ENCODE assay signal across 8 cellular contexts in the genomic region with DNA sequence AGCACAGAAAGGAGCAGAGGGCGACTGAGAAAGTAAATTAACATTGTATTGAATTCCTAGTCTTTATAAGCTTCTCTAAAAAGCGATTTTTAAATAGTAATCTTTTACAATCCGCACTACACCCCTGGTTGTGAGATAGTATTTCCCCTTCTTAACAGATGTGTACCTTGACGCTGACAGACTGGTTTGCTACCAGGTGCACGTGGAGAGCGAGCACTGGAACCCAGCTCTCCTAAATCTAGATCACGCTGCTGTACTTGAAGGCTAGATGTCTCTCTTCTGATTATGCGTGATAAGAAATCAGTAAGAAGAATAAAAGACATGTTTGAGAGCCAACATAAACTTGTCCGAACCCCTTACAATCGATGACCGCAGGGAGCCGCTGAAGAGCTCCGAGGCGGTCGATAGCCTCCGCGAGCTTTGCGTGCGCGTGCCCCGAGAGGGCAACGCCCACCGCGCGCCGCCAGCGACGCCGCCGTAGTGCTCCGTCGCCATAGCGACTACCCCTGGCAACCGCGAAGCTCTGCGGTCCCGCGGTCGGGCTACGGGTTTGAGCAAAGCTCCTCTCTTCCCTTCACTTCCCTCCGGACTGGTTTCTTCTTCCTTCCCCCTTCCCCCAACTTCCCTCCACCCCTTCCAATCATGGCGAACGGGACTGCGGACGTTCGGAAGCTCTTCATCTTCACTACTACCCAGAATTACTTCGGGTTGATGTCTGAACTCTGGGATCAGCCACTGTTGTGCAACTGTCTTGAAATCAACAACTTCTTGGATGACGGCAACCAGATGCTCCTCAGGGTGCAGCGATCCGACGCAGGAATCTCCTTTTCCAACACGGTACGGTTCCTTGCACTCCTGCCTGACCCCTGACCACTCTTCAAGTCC. TPM values are rescaled to one million over a fixed set of nuclear protein-coding genes. Genes with fewer than 3 reads are reported as not detected.
A peak's percentile ranks its signal among the peaks of the same experiment; 100 is the strongest.
DNase-seq lines count a peak whose midpoint lies in the region; ATAC-seq and TF ChIP-seq lines count a peak whose summit lies in the region.

A gene with protein sequence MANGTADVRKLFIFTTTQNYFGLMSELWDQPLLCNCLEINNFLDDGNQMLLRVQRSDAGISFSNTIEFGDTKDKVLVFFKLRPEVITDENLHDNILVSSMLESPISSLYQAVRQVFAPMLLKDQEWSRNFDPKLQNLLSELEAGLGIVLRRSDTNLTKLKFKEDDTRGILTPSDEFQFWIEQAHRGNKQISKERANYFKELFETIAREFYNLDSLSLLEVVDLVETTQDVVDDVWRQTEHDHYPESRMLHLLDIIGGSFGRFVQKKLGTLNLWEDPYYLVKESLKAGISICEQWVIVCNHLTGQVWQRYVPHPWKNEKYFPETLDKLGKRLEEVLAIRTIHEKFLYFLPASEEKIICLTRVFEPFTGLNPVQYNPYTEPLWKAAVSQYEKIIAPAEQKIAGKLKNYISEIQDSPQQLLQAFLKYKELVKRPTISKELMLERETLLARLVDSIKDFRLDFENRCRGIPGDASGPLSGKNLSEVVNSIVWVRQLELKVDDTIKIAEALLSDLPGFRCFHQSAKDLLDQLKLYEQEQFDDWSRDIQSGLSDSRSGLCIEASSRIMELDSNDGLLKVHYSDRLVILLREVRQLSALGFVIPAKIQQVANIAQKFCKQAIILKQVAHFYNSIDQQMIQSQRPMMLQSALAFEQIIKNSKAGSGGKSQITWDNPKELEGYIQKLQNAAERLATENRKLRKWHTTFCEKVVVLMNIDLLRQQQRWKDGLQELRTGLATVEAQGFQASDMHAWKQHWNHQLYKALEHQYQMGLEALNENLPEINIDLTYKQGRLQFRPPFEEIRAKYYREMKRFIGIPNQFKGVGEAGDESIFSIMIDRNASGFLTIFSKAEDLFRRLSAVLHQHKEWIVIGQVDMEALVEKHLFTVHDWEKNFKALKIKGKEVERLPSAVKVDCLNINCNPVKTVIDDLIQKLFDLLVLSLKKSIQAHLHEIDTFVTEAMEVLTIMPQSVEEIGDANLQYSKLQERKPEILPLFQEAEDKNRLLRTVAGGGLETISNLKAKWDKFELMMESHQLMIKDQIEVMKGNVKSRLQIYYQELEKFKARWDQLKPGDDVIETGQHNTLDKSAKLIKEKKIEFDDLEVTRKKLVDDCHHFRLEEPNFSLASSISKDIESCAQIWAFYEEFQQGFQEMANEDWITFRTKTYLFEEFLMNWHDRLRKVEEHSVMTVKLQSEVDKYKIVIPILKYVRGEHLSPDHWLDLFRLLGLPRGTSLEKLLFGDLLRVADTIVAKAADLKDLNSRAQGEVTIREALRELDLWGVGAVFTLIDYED (N-terminal part only) (plus strand): TSS at position 494 of the 885 bp plus-strand sequence. CDS start 149 bp downstream, at position 643.

- peaks cover 0 to 6% of the 10 kb centered on the region in 2 donors for H3K27me3 ChIP-seq in left lung

- no peaks in the 10 kb centered on the region for H3K36me3 Mint-ChIP-seq in activated CD4-positive, alpha-beta T cell treated with anti-CD3 and anti-CD28 coated beads for 36 hours (ENCODE audit: low read depth)

- no peaks in the 10 kb centered on the region for H3K36me3 ChIP-seq in left lung

- H3K27ac Mint-ChIP-seq in activated CD4-positive, alpha-beta T cell treated with anti-CD3 and anti-CD28 coated beads for 36 hours = peak within 1 kb of the TSS; percentile 68

- intact Hi-C loops in activated CD4-positive, alpha-beta T cell treated with anti-CD3 and anti-CD28 coated beads for 36 hours (cut with DNase I, micrococcal nuclease) = loop anchor here (1.0 kb wide), 2 partner anchors 17 to 73 kb away; a partner anchor contains a TSS
- intact Hi-C loops in left lung (cut with DNase I) = no loop called here

- H3K9me3 ChIP-seq in left lung = no peaks in the 10 kb centered on the region

- ATAC-seq in GM19035 (IDR thresholded peaks at IDR 0.05; ENCODE audit: unreplicated experiment) (peak; percentile 100), HG03354 (IDR thresholded peaks at IDR 0.05; ENCODE audit: poor library complexity, severe bottlenecking, unreplicated experiment) (peak; percentile 99), left lung (peak; percentile 100)
- ATAC-seq in activated CD4-positive, alpha-beta T cell treated with anti-CD3 and anti-CD28 coated beads for 36 hours = peak; percentile 96

- H3K4me1 Mint-ChIP-seq in activated CD4-positive, alpha-beta T cell treated with anti-CD3 and anti-CD28 coated beads for 36 hours = peaks cover 11% of the 10 kb centered on the region

- H3K4me3 Mint-ChIP-seq in activated CD4-positive, alpha-beta T cell treated with anti-CD3 and anti-CD28 coated beads for 36 hours = peak within 1 kb of the TSS; percentile 84

- H3K27me3 Mint-ChIP-seq in activated CD4-positive, alpha-beta T cell treated with anti-CD3 and anti-CD28 coated beads for 36 hours = peaks cover 5% of the 10 kb centered on the region

- H3K9me3 Mint-ChIP-seq in activated CD4-positive, alpha-beta T cell treated with anti-CD3 and anti-CD28 coated beads for 36 hours (ENCODE audit: low read depth) = no peaks in the 10 kb centered on the region

- DNase-seq in AML-193 (lab: John Stamatoyannopoulos, UW) (peak; percentile 89), NCI-H510A (lab: John Stamatoyannopoulos, UW) (peak; percentile 78), coronary artery (ENCODE audit: low spot score) (peak; percentile 89), left lung (peak; percentile 93 to 96)
- DNase-seq in activated CD4-positive, alpha-beta T cell treated with anti-CD3 and anti-CD28 coated beads for 36 hours = peak; percentile 93
- peak; percentile 87 to 89 for DNase-seq in stimulated activated CD4-positive, alpha-beta T cell treated with anti-CD3 and anti-CD28 coated beads, Interleukin-2, amount 100 ng/mL, for 24 hours

- peaks cover 0 to 14% of the 10 kb centered on the region in 2 donors for H3K4me1 ChIP-seq in left lung

- CTCF ChIA-PET in activated CD4-positive, alpha-beta T cell treated with anti-CD3 and anti-CD28 coated beads for 36 hours (lab: Charles Lee) = interaction anchor here (0.6 to 3.7 kb wide), 13 partner anchors 8 to 497 kb away, joined by 3 to 40 read pairs (median 3); a partner anchor contains a TSS

- H3K27ac ChIP-seq in coronary artery = peak within 1 kb of the TSS; percentile 62 to 84
- H3K27ac ChIP-seq in left lung = peak within 1 kb of the TSS; percentile 83 to 86

- POLR2A ChIA-PET in activated CD4-positive, alpha-beta T cell treated with anti-CD3 and anti-CD28 coated beads for 36 hours (lab: Charles Lee) = interaction anchor here (0.6 to 1.2 kb wide), 2 partner anchors 17 to 51 kb away, joined by 4 to 14 read pairs; a partner anchor contains a TSS

- H3K4me3 ChIP-seq in coronary artery = peak within 1 kb of the TSS; percentile 85
- H3K4me3 ChIP-seq in left lung = peak within 1 kb of the TSS; percentile 62 to 74

- TF ChIP-seq CTCF in coronary artery (IDR thresholded peaks at IDR 0.05) = no peak
- peak in 1 of 2 donors; percentile 38 for TF ChIP-seq CTCF in left lung (IDR thresholded peaks at IDR 0.05)

RNA-seq across cellular contexts. Expression of the gene that starts here (rescaled TPM):
- 1 to 10 TPM; 1.4 to 1.9 TPM for total RNA-seq in activated CD4-positive, alpha-beta T cell treated with anti-CD3 and anti-CD28 coated beads for 36 hours
- total RNA-seq in left lung = 10 to 100 TPM; 12.8 to 15.9 TPM

Comparison
In these comparisons a context has a peak if more than half of its experiments do, and no peak if none do; other contexts are left out.
1. Peak in every context shown above with its lines: DNase-seq, ATAC-seq, H3K4me3 ChIP-seq and H3K27ac ChIP-seq.
2. RNA of the gene that starts here (total RNA-seq): 12.8 to 15.9 TPM in left lung; 1.4 to 1.9 TPM in activated CD4-positive, alpha-beta T cell treated with anti-CD3 and anti-CD28 coated beads for 36 hours; every median in the first group is over 4 times any median in the second.
3. intact Hi-C loops: an anchor here in activated CD4-positive, alpha-beta T cell treated with anti-CD3 and anti-CD28 coated beads for 36 hours (1.0 kb wide); none called in left lung.